8 cellular contexts compared by ENCODE assay signal in genomic region chrX:48021026-48021900, GRCh38. TPM values are rescaled to one million over a fixed set of nuclear protein-coding genes. Genes with fewer than 3 reads are reported as not detected.
DNase-seq lines count a peak whose midpoint lies in the region; ATAC-seq and FAIRE-seq lines count a peak whose summit lies in the region.

No MANE protein-coding gene starts in this region.

- ATAC-seq in HG03108 (IDR thresholded peaks at IDR 0.05; ENCODE audit: unreplicated experiment) (peak; percentile 53), left lobe of liver (peak; percentile 88), HG03520 (IDR thresholded peaks at IDR 0.05; ENCODE audit: unreplicated experiment) (no peak)

- peak; percentile 76 for FAIRE-seq in G401.6 (lab: Jason Lieb, UNC)

- peak; percentile 23 for DNase-seq in NCI-H510A (lab: John Stamatoyannopoulos, UW)
- peak; percentile 64 to 68 for DNase-seq in activated CD4-positive, alpha-beta T cell treated with anti-CD3 and anti-CD28 coated beads, Interleukin-2, amount 50 U/mL, for 24 hours (ENCODE audit: low read depth in 1 of 2, low spot score in 1 of 2)
- DNase-seq in dermis blood vessel endothelial cell: peak; percentile 83
- DNase-seq in left lobe of liver (ENCODE audit: low spot score): peak; percentile 75
- peak in 3 of 4 experiments; percentile 55 to 67 (median 58) for DNase-seq in stimulated activated CD4-positive, alpha-beta T cell treated with anti-CD3 and anti-CD28 coated beads, Interleukin-1b, Interleukin-23, amount 100 ng/mL, for 24 hours (ENCODE audit: low read depth in 4 of 4, low spot score in 1 of 4)

RNA-seq across cellular contexts. Expression of gene SPACA5, which starts 14.5 kb away (rescaled TPM):
- total RNA-seq in dermis blood vessel endothelial cell (not detected in 2 replicates), left lobe of liver (not detected)

RNA-seq across cellular contexts. Expression of gene ZNF182, which starts 17.5 kb away (rescaled TPM):
- total RNA-seq in dermis blood vessel endothelial cell (4.9 and 5.3 TPM in 2 replicates), left lobe of liver (2.2 TPM)

RNA-seq across cellular contexts. Expression of gene ZNF630, which starts 50.2 kb away (rescaled TPM):
- total RNA-seq in dermis blood vessel endothelial cell (1.5 and 3.2 TPM in 2 replicates), left lobe of liver (1.1 TPM)

Comparison
In these comparisons a context has a peak if more than half of its experiments do, and no peak if none do; other contexts are left out.
1. DNase-seq: peak in every context shown above with its lines; median percentile 83 in dermis blood vessel endothelial cell; 75 in left lobe of liver; 66 in activated CD4-positive, alpha-beta T cell treated with anti-CD3 and anti-CD28 coated beads, Interleukin-2, amount 50 U/mL, for 24 hours; 58 in stimulated activated CD4-positive, alpha-beta T cell treated with anti-CD3 and anti-CD28 coated beads, Interleukin-1b, Interleukin-23, amount 100 ng/mL, for 24 hours; 23 in NCI-H510A.